ENCODE assay signal across 16 cellular contexts in genomic region chr1:115217150-115218033, GRCh38.
"Had no signal": no experiment of that assay in that cellular context is flagged by ENCODE, and none has a peak within 500 bp of the region (broad histone marks: within the 10 kb centered on the region; RNA-seq: fewer than 3 reads in every experiment).

No MANE protein-coding gene starts in this region.

- H3K9me3 Mint-ChIP-seq: activated CD8-positive, alpha-beta T cell treated with anti-CD3 and anti-CD28 coated beads for 36 hours; activated naive CD4-positive, alpha-beta T cell treated with anti-CD3 and anti-CD28 coated beads, Interleukin-2, amount 50 U/mL, for 24 hours; activated T-cell treated with anti-CD3 and anti-CD28 coated beads, Interleukin-2, amount 50 U/mL, for 4 hours; brain; stimulated activated naive CD8-positive, alpha-beta T cell treated with anti-CD3 and anti-CD28 coated beads, Interleukin-15, amount 100 ng/mL, for 72 hours had no signal

- DNase-seq: activated CD4-positive, alpha-beta T cell treated with anti-CD3 and anti-CD28 coated beads for 48 hours; activated CD8-positive, alpha-beta T cell treated with anti-CD3 and anti-CD28 coated beads for 36 hours; activated effector memory CD4-positive, alpha-beta T cell treated with Interleukin-2 at 50 U/mL for 16 hours; activated T-cell treated with anti-CD3 and anti-CD28 coated beads, Interleukin-2, amount 50 U/mL, for 4 hours; cortex of kidney; effector CD4-positive, alpha-beta T cell; esophagus squamous epithelium; kidney; right lobe of liver; stimulated activated naive CD8-positive, alpha-beta T cell treated with anti-CD3 and anti-CD28 coated beads, Interleukin-15, amount 100 ng/mL, for 72 hours; T-helper 2 cell; upper lobe of right lung had no signal

- H3K36me3 ChIP-seq: esophagus squamous epithelium, prostate gland, right lobe of liver, upper lobe of right lung had no signal

- H3K36me3 Mint-ChIP-seq: activated naive CD4-positive, alpha-beta T cell treated with anti-CD3 and anti-CD28 coated beads, Interleukin-2, amount 50 U/mL, for 24 hours; brain had no signal

- FAIRE-seq: frontal cortex, kidney had no signal

- H3K27ac Mint-ChIP-seq: activated CD8-positive, alpha-beta T cell treated with anti-CD3 and anti-CD28 coated beads for 36 hours; activated naive CD4-positive, alpha-beta T cell treated with anti-CD3 and anti-CD28 coated beads, Interleukin-2, amount 50 U/mL, for 24 hours; brain had no signal

- H3K4me1 ChIP-seq: prostate gland, right lobe of liver, upper lobe of right lung had no signal

- H3K27ac ChIP-seq: prostate gland, right lobe of liver, upper lobe of right lung had no signal

- H3K4me1 Mint-ChIP-seq: activated naive CD4-positive, alpha-beta T cell treated with anti-CD3 and anti-CD28 coated beads, Interleukin-2, amount 50 U/mL, for 24 hours; brain; stimulated activated naive CD8-positive, alpha-beta T cell treated with anti-CD3 and anti-CD28 coated beads, Interleukin-15, amount 100 ng/mL, for 72 hours had no signal

- H3K27me3 ChIP-seq: esophagus squamous epithelium, right lobe of liver, upper lobe of right lung had no signal

- H3K4me3 ChIP-seq: esophagus squamous epithelium, prostate gland, right lobe of liver, upper lobe of right lung had no signal

- H3K9me3 ChIP-seq: esophagus squamous epithelium, prostate gland, right lobe of liver, upper lobe of right lung had no signal

- H3K4me3 Mint-ChIP-seq: activated CD8-positive, alpha-beta T cell treated with anti-CD3 and anti-CD28 coated beads for 36 hours; activated naive CD4-positive, alpha-beta T cell treated with anti-CD3 and anti-CD28 coated beads, Interleukin-2, amount 50 U/mL, for 24 hours; activated T-cell treated with anti-CD3 and anti-CD28 coated beads, Interleukin-2, amount 50 U/mL, for 4 hours; brain; stimulated activated naive CD8-positive, alpha-beta T cell treated with anti-CD3 and anti-CD28 coated beads, Interleukin-15, amount 100 ng/mL, for 72 hours had no signal

- ATAC-seq: activated CD8-positive, alpha-beta T cell treated with anti-CD3 and anti-CD28 coated beads for 36 hours; activated T-cell treated with anti-CD3 and anti-CD28 coated beads, Interleukin-2, amount 50 U/mL, for 4 hours; right lobe of liver; stimulated activated naive CD8-positive, alpha-beta T cell treated with anti-CD3 and anti-CD28 coated beads, Interleukin-15, amount 100 ng/mL, for 72 hours; upper lobe of right lung had no signal
